Comparison of ENCODE assay signal across 1 cellular context in the genomic region with DNA sequence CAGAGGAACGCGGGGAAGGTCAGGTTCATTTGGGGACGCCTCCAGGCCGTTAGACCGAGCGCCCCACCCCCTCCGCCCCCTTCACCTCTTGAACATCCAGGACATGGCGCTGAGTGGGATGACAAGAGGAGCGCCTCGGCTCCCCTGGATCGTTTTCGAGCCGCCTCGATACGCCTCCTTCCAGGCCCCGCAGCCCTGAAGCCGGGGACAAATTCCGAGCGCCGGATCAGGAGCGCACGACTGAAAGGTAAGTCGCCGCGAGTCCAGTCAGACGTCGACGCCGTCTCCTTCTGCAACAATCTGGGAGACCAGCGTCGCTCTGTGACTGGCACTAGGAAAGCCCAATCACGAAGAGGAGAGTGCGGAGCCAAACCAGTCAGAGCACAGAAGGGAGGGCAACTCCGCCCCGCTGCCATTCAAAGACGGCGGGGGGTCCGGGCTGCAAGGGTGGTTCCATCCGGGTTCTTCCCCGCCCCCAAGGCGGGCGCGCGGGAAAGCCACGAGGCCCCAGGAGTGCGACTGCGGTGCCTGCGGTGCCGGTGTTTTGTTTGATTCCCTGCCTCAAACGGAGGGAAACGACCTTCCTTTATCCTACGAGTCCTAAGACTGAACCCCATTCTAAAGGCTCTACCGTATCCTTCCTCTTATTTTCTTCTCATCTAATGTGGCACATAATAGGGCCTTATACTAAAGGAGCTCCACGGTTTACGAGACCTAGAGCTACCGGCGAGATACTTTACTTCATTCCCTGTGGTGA.
TF ChIP-seq lines count a peak whose summit lies in the region.

A gene with protein sequence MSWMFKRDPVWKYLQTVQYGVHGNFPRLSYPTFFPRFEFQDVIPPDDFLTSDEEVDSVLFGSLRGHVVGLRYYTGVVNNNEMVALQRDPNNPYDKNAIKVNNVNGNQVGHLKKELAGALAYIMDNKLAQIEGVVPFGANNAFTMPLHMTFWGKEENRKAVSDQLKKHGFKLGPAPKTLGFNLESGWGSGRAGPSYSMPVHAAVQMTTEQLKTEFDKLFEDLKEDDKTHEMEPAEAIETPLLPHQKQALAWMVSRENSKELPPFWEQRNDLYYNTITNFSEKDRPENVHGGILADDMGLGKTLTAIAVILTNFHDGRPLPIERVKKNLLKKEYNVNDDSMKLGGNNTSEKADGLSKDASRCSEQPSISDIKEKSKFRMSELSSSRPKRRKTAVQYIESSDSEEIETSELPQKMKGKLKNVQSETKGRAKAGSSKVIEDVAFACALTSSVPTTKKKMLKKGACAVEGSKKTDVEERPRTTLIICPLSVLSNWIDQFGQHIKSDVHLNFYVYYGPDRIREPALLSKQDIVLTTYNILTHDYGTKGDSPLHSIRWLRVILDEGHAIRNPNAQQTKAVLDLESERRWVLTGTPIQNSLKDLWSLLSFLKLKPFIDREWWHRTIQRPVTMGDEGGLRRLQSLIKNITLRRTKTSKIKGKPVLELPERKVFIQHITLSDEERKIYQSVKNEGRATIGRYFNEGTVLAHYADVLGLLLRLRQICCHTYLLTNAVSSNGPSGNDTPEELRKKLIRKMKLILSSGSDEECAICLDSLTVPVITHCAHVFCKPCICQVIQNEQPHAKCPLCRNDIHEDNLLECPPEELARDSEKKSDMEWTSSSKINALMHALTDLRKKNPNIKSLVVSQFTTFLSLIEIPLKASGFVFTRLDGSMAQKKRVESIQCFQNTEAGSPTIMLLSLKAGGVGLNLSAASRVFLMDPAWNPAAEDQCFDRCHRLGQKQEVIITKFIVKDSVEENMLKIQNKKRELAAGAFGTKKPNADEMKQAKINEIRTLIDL (minus strand): TSS at position 302 of the 757 bp plus-strand sequence. CDS start 197 bp downstream, at position 105.

TF ChIP-seq in IMR-90, 13 proteins besides CTCF, POLR2A, EP300 and RAD21 (continued from another document):
- TF ChIP-seq RFX5 (IDR thresholded peaks at IDR 0.05; ENCODE audit: low read depth, low read length): no peak
